ENCODE assay signal across 8 cellular contexts in the genomic region with DNA sequence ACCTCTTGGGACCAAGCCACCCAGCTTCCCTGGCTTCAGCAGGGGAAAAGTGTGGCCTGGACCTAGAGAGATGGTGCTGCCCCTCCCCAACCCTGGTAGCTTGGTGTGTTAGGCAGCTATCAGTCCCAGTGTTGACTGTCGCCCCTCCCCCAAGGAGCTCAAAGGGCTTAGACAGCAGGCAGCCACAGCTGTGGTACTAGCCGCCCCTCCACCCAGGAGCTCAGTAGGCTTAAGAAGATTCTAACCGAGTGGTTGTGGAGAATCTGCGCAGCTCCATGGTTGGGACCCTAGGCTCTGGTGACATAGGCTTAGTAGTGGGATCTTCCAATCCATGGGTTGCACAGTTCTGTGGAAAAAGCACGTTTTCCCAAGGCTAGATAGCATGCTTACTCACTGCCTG.
"Had no signal": no experiment of that assay in that cellular context is flagged by ENCODE, and none has a peak within 500 bp of the region (broad histone marks: within the 10 kb centered on the region; RNA-seq: fewer than 3 reads in every experiment).

No MANE protein-coding gene starts in this region.

- FAIRE-seq: H1, H54, HepG2 had no signal

- H3K4me2 ChIP-seq: GM23338 had no signal

- H3K27ac ChIP-seq: HL-60 had no signal

- ATAC-seq: GM23338, HepG2 had no signal

- H3K4me3 ChIP-seq: GM23338 had no signal

- DNase-seq: H9, HCEC 1CT, KBM-7 had no signal

- H2AFZ ChIP-seq: GM23338 had no signal
